ENCODE assay signal across 8 cellular contexts in genomic region chr1:19439464-19440171, GRCh38. TPM values are rescaled to one million over a fixed set of nuclear protein-coding genes. Genes with fewer than 3 reads are reported as not detected.
DNase-seq lines count a peak whose midpoint lies in the region; ATAC-seq, FAIRE-seq and TF ChIP-seq lines count a peak whose summit lies in the region.

No MANE protein-coding gene starts in this region.

- H4K20me1 ChIP-seq in BLaER1 (peaks cover 100% of the 10 kb centered on the region), GM12878 (ENCODE audit: control insufficient read depth, insufficient read depth) (no peaks in the 10 kb centered on the region; the same call in 1 of the 2 replicates)

- H3K79me2 ChIP-seq in GM12878 (ENCODE audit: control insufficient read depth, insufficient read depth, low read length) = peaks cover 82% of the 10 kb centered on the region

- no peaks in the 10 kb centered on the region for H3K27me3 ChIP-seq in BLaER1
- no peaks in the 10 kb centered on the region for H3K27me3 ChIP-seq in GM12878 (replicated peaks in 1 of 2; ENCODE audit: control insufficient read depth in 2 of 2, insufficient read depth in 2 of 2, low read length in 1 of 2)
- H3K27me3 ChIP-seq in layer of hippocampus (ENCODE audit: control insufficient read depth, insufficient read depth, low read length) = no peaks in the 10 kb centered on the region

- peak; percentile 37 for TF ChIP-seq RAD21 in GM12878 (IDR thresholded peaks at IDR 0.05; ENCODE audit: insufficient read depth, low read depth, low read length)

- SMC1A ChIA-PET in GM12878 (lab: Charles Lee; ENCODE audit: uncharacterized antibody, unreplicated experiment) = interaction anchor here (1.1 kb wide), 1 partner anchor 47 kb away, joined by 3 read pairs; no protein-coding TSS in a partner anchor

- H3K36me3 ChIP-seq in BLaER1 (peaks cover 36% of the 10 kb centered on the region), GM12878 (ENCODE audit: control insufficient read depth in 2 of 2, insufficient read depth in 2 of 2, low read length in 1 of 2) (peaks cover 14 to 18% of the 10 kb centered on the region in 2 experiments; a peak in 3 of 4 replicates)

- H3K9me3 ChIP-seq in BLaER1 = no peaks in the 10 kb centered on the region
- H3K9me3 ChIP-seq in GM12878 (replicated peaks; ENCODE audit: control insufficient read depth, insufficient read depth, low read length) = no peaks in the 10 kb centered on the region

- WGBS in GM12878 (ENCODE audit: insufficient coverage, insufficient replicate concordance, low lambda C conversion rate, missing lambda C conversion rate) = 63% methylated on average over 13 of the region's 13 CpGs

- H3K4me3 ChIP-seq in BLaER1 (no peak overlapping the region), GM12878 (no peak overlapping the region)

- peak overlapping the region; percentile 57 for H3K4me2 ChIP-seq in BLaER1
- H3K4me2 ChIP-seq in GM12878 (ENCODE audit: control insufficient read depth, insufficient read depth) = no peak overlapping the region

- peaks cover 67% of the 10 kb centered on the region for H3K4me1 Mint-ChIP-seq in type B pancreatic cell (ENCODE audit: unreplicated experiment)
- peaks cover 46% of the 10 kb centered on the region for H3K4me1 Mint-ChIP-seq in CD14-positive monocyte

- H3K9me3 Mint-ChIP-seq in type B pancreatic cell (no peaks in the 10 kb centered on the region), CD14-positive monocyte (no peaks in the 10 kb centered on the region)

- DNase-seq in NCI-H2107 treated with DMSO at 0.1 percent for 48 hours (lab: John Stamatoyannopoulos, UW; ENCODE audit: unreplicated experiment) (peak; percentile 27), GM12878 (ENCODE audit: low read depth, low spot score) (no peak), type B pancreatic cell (ENCODE audit: extremely low spot score, unreplicated experiment) (no peak), CD14-positive monocyte (ENCODE audit: low spot score) (no peak), amniotic stem cell (lab: John Stamatoyannopoulos, UW) (no peak), NCI-H187 (lab: John Stamatoyannopoulos, UW) (no peak)

- no peak overlapping the region for H3K4me3 Mint-ChIP-seq in type B pancreatic cell
- no peak overlapping the region for H3K4me3 Mint-ChIP-seq in CD14-positive monocyte

- CTCF ChIA-PET in GM12878 (lab: Yijun Ruan, JAX) = interaction anchor here (0.6 to 2.0 kb wide), 2 partner anchors 142 to 214 kb away, joined by 4 to 9 read pairs; no protein-coding TSS in a partner anchor

- peak in 2 of 3 experiments; percentile 13 to 33; a peak in 3 of 6 replicates for TF ChIP-seq CTCF in GM12878 (IDR thresholded peaks at IDR 0.05 in 2 of 3, conservative IDR thresholded peaks at IDR 0.05 in 1 of 3; ENCODE audit: control insufficient read depth in 2 of 3, extremely low read depth in 1 of 3, insufficient read depth in 1 of 3, low read depth in 3 of 3, low read length in 3 of 3)
- peak; percentile 33 for TF ChIP-seq CTCF in type B pancreatic cell (conservative IDR thresholded peaks at IDR 0.05)
- TF ChIP-seq CTCF in CD14-positive monocyte (IDR thresholded peaks at IDR 0.05) = no peak

- H3K36me3 Mint-ChIP-seq in type B pancreatic cell (no peaks in the 10 kb centered on the region), CD14-positive monocyte (peaks cover 37 to 50% of the 10 kb centered on the region in 2 donors)

- RAD21 ChIA-PET in GM12878 (lab: Charles Lee; ENCODE audit: unreplicated experiment) = no interaction called here

- no peak for FAIRE-seq in GM12878 (lab: Jason Lieb, UNC)

- H2AFZ ChIP-seq in GM12878 (ENCODE audit: control insufficient read depth, low read depth, low read length) = no peak overlapping the region

- H3K27ac Mint-ChIP-seq in type B pancreatic cell = peak overlapping the region; percentile 55
- peak overlapping the region in 2 of 7 donors; percentile 60 to 62 for H3K27ac Mint-ChIP-seq in CD14-positive monocyte

- H3K9ac ChIP-seq in BLaER1 = 0 out of 2 replicates have a peak overlapping the region, but pooled peaks have one; percentile 12
- no peak overlapping the region for H3K9ac ChIP-seq in GM12878 (ENCODE audit: control insufficient read depth, insufficient read depth, low read length)

- no peak overlapping the region for H3K27ac ChIP-seq in BLaER1
- 0 out of 2 replicates have a peak overlapping the region, but pooled peaks have one; percentile 31 for H3K27ac ChIP-seq in GM12878 (ENCODE audit: control insufficient read depth, insufficient read depth)
- peak overlapping the region; percentile 84 for H3K27ac ChIP-seq in layer of hippocampus (ENCODE audit: low read depth, low read length)

- TF ChIP-seq POLR2A in GM12878 (IDR thresholded peaks at IDR 0.05; ENCODE audit: low read depth, low read length) = 0 out of 2 replicates have a peak, but pooled peaks have one; percentile 22

- H3K27me3 Mint-ChIP-seq in type B pancreatic cell = no peaks in the 10 kb centered on the region
- no peaks in the 10 kb centered on the region for H3K27me3 Mint-ChIP-seq in CD14-positive monocyte (ENCODE audit: low read depth in 3 of 3)

- peaks cover 70% of the 10 kb centered on the region for H3K4me1 ChIP-seq in BLaER1
- peaks cover 5% of the 10 kb centered on the region for H3K4me1 ChIP-seq in GM12878 (ENCODE audit: control insufficient read depth, insufficient read depth, low read length)

- TSS peak; percentile 21 for BruUV-seq in GM12878 (replicated peaks; lab: Mats Ljungman, UMichigan)

- POLR2A ChIA-PET in GM12878 (lab: Charles Lee) = interaction anchor here (1.5 kb wide), 1 partner anchor 18 kb away, joined by 3 read pairs; no protein-coding TSS in a partner anchor

- intact Hi-C loops in GM12878 (cut with micrococcal nuclease; ENCODE audit: unreplicated experiment) (no loop called here), CD14-positive monocyte (cut with micrococcal nuclease) (loop anchor here in 1 of 2 donors (5.0 kb wide), 1 partner anchor 38 kb away; no protein-coding TSS in a partner anchor)

- ATAC-seq in GM12878 = peak; percentile 66

- TF ChIP-seq EP300 in GM12878 (IDR thresholded peaks at IDR 0.05; ENCODE audit: borderline replicate concordance in 1 of 2, control insufficient read depth in 1 of 2, low read depth in 2 of 2, low read length in 2 of 2) = no peak

- in situ Hi-C loops in GM12878 (cut with MboI) = no loop called here

TF ChIP-seq in GM12878, 131 proteins besides CTCF, POLR2A, EP300 and RAD21:
- peak; percentile 37; the same call in 1 of the 2 replicates for TF ChIP-seq SMC3 (IDR thresholded peaks at IDR 0.05; ENCODE audit: borderline replicate concordance, low read length)
- TF ChIP-seq MEF2B (IDR thresholded peaks at IDR 0.05; ENCODE audit: partially characterized antibody, poor library complexity, severe bottlenecking) = peak; percentile 61
- TF ChIP-seq DPF2 (IDR thresholded peaks at IDR 0.05) = no peak
- TF ChIP-seq NR2C1 (IDR thresholded peaks at IDR 0.05) = no peak

RNA-seq across cellular contexts. Expression of gene CAPZB, which starts 45.7 kb away (rescaled TPM):
- total RNA-seq in GM12878 (2013; cell fraction: nucleolus; rRNA removed) = 49.2 and 56.8 TPM in 2 replicates
- 88.3 and 104 TPM in 2 replicates for total RNA-seq in GM12878 (2014; rRNA removed)
- total RNA-seq in GM12878 (2014; rRNA removed; fragmentation: Illumina TruSeq; extraction: Trizol) = 204 TPM in 2 replicates
- 393 and 404 TPM in 2 replicates for total RNA-seq in GM12878 (2021)
- polyA plus RNA-seq in GM12878 (2011; ENCODE audit: low read depth) = 244 TPM
- 138 and 184 TPM in 2 replicates for polyA plus RNA-seq in GM12878 (2011; rRNA removed)
- polyA plus RNA-seq in GM12878 (2011; cell fraction: cytosol; rRNA removed) = 228 and 231 TPM in 2 replicates
- polyA plus RNA-seq in GM12878 (2011; cell fraction: nucleus; rRNA removed) = 101 and 110 TPM in 2 replicates
- 287 and 325 TPM in 2 replicates for polyA plus RNA-seq in GM12878 (2012)
- polyA plus RNA-seq in GM12878 (2014; fragmentation: Illumina TruSeq; extraction: Trizol) = 409 and 454 TPM in 2 replicates
- 100 to 1,000 TPM; 121 to 147 TPM for polyA plus RNA-seq in GM12878 (2014; fragmentation: Nextera tagmentation; extraction: Ambion mirVana)
- polyA plus RNA-seq in GM12878 (2014; rRNA removed) = 198 and 222 TPM in 2 replicates
- polyA plus RNA-seq in GM12878 (2016; fragmentation: Nextera tagmentation; extraction: Ambion mirVana) = 100 to 1,000 TPM; 324 to 365 TPM
- 105 and 120 TPM in 2 replicates for polyA minus RNA-seq in GM12878 (2011; rRNA and poly(A)+ RNA removed)
- 57.6 and 63.5 TPM in 2 replicates for polyA minus RNA-seq in GM12878 (2011; cell fraction: cytosol; rRNA and poly(A)+ RNA removed)
- polyA minus RNA-seq in GM12878 (2011; cell fraction: nucleus; rRNA and poly(A)+ RNA removed) = 19.3 and 32.2 TPM in 2 replicates
- total RNA-seq in type B pancreatic cell (ENCODE audit: low replicate concordance) = 264 and 286 TPM in 2 replicates
- 100 to 1,000 TPM; 407 to 504 TPM for polyA plus RNA-seq in CD14-positive monocyte
